ENCODE assay signal across 25 cellular contexts in the genomic region with DNA sequence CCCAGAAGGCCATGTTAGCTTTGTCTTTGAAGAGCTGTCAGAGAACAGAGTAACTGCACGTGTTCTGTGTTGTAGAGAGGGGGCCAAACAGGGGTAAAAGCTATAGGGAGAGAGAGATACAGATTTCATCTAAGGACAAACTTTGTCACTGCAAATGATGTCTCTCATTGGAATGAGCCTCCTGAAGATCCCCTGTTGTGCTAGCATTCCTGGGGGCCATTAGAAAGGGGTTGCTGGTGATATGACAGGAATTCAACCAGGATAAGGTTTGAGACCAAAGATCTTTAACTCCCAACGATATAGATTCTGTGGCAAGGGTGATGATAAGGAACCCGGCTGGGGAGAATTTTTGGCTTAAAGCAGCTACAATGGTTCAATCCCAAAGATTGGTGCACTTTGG.
"Had no signal": no experiment of that assay in that cellular context is flagged by ENCODE, and none has a peak within 500 bp of the region (broad histone marks: within the 10 kb centered on the region; RNA-seq: fewer than 3 reads in every experiment).

No MANE protein-coding gene starts in this region.

- H3K27me3 ChIP-seq: sigmoid colon, testis, vagina had no signal

- H3K9me3 Mint-ChIP-seq: activated naive CD8-positive, alpha-beta T cell treated with anti-CD3 and anti-CD28 coated beads for 36 hours; memory B cell; stimulated activated naive B cell treated with anti-CD40 and anti-IgM and Interleukin-4, amounts not matched to agents 10 μg/mL and 1 μg/mL and 100 μg/mL, for 72 hours; T-cell had no signal

- DNase-seq: activated CD4-positive, alpha-beta T cell treated with anti-CD3 and anti-CD28 coated beads, Interleukin-2, amount 50 U/mL, for 4 hours; activated naive CD4-positive, alpha-beta T cell treated with Interleukin-2 at 50 U/mL for 16 hours; activated naive CD8-positive, alpha-beta T cell treated with anti-CD3 and anti-CD28 coated beads for 36 hours; activated T-cell treated with anti-CD3 and anti-CD28 coated beads, Interleukin-2, amount 50 U/mL, for 48 hours; cerebellar nuclear complex; cortex of kidney; erythroblast; foreskin fibroblast; naive B cell; retina; sigmoid colon; stimulated activated CD4-positive, alpha-beta T cell treated with anti-CD3 and anti-CD28 coated beads, Interleukin-15, amount 100 ng/mL, for 24 hours; stimulated activated CD4-positive, alpha-beta T cell treated with anti-CD3 and anti-CD28 coated beads, Interleukin-2, amount 100 ng/mL, for 48 hours; stimulated activated CD8-positive, alpha-beta memory T cell treated with anti-CD3 and anti-CD28 coated beads, Interleukin-4, amount 100 ng/mL, for 48 hours; stimulated activated naive B cell treated with anti-CD40 and anti-IgM and Interleukin-4, amounts not matched to agents 10 μg/mL and 1 μg/mL and 100 μg/mL, for 72 hours; T-cell; testis; trophoblast cell had no signal

- H3K27ac ChIP-seq: testis, vagina had no signal

- H3K27ac Mint-ChIP-seq: activated naive CD8-positive, alpha-beta T cell treated with anti-CD3 and anti-CD28 coated beads for 36 hours; stimulated activated naive B cell treated with anti-CD40 and anti-IgM and Interleukin-4, amounts not matched to agents 10 μg/mL and 1 μg/mL and 100 μg/mL, for 72 hours; T-cell had no signal

- H3K4me1 Mint-ChIP-seq: activated naive CD8-positive, alpha-beta T cell treated with anti-CD3 and anti-CD28 coated beads for 36 hours; memory B cell; naive B cell; stimulated activated naive B cell treated with anti-CD40 and anti-IgM and Interleukin-4, amounts not matched to agents 10 μg/mL and 1 μg/mL and 100 μg/mL, for 72 hours; T-cell had no signal

- H3K4me3 Mint-ChIP-seq: activated naive CD8-positive, alpha-beta T cell treated with anti-CD3 and anti-CD28 coated beads for 36 hours; memory B cell; naive B cell; stimulated activated naive B cell treated with anti-CD40 and anti-IgM and Interleukin-4, amounts not matched to agents 10 μg/mL and 1 μg/mL and 100 μg/mL, for 72 hours; T-cell had no signal

- FAIRE-seq: bronchial epithelial cell, endometrium, TTC549 had no signal

- H3K4me3 ChIP-seq: sigmoid colon, smooth muscle cell, testis, vagina had no signal

- H3K27me3 Mint-ChIP-seq: memory B cell, progenitor cell of endocrine pancreas had no signal

- H3K9me3 ChIP-seq: sigmoid colon, testis, vagina had no signal

- H3K36me3 ChIP-seq: sigmoid colon, vagina had no signal

- H3K4me2 ChIP-seq: smooth muscle cell had no signal

- H3K36me3 Mint-ChIP-seq: activated naive CD8-positive, alpha-beta T cell treated with anti-CD3 and anti-CD28 coated beads for 36 hours; memory B cell; naive B cell; stimulated activated naive B cell treated with anti-CD40 and anti-IgM and Interleukin-4, amounts not matched to agents 10 μg/mL and 1 μg/mL and 100 μg/mL, for 72 hours; T-cell had no signal

- H3K4me1 ChIP-seq: vagina had no signal

- ATAC-seq: stimulated activated naive B cell treated with anti-CD40 and anti-IgM and Interleukin-4, amounts not matched to agents 10 μg/mL and 1 μg/mL and 100 μg/mL, for 72 hours; T-cell had no signal
